ENCODE assay signal across 1 cellular context in the genomic region with DNA sequence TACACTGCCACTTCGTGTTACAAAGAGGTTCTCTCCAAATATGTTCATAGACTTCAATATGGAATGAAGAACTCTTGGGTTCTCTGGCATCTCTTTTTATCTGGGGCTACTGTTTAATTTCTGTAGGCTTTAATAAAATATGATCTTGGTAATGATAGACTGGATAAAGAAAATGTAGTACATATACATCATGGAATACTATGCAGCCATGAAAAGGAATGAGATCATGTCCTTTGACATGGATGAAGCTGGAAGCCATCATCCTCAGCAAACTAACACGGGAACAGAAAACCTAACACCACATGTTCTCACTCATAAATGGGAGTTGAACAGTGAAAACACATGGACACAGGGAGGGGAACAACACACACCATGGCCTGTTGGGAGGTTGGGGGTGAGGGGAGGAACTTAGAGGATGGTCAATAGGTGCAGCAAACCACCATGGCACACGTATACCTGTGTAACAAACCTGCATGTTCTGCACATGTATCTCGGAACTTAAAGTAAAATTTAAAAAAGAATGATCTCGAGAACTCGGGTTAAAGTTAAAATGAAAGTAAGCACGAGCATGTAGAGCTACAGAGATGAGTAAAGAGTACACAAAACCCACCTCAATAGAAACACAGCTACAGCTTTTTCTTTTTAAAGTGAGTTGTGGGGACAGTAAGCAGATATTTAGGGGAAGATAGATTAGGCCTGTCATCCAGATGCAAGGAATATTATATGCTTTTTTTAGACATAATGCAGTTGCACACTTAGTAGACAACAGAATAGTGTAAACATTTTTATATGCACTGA.
TF ChIP-seq lines count a peak whose summit lies in the region.

No MANE protein-coding gene starts in this region.

TF ChIP-seq in K562, 482 proteins besides CTCF, POLR2A, EP300 and RAD21 (continued from another document):
- TF ChIP-seq, protein P1, sequence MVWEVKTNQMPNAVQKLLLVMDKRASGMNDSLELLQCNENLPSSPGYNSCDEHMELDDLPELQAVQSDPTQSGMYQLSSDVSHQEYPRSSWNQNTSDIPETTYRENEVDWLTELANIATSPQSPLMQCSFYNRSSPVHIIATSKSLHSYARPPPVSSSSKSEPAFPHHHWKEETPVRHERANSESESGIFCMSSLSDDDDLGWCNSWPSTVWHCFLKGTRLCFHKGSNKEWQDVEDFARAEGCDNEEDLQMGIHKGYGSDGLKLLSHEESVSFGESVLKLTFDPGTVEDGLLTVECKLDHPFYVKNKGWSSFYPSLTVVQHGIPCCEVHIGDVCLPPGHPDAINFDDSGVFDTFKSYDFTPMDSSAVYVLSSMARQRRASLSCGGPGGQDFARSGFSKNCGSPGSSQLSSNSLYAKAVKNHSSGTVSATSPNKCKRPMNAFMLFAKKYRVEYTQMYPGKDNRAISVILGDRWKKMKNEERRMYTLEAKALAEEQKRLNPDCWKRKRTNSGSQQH (CRISPR knock-in tag; IDR thresholded peaks at IDR 0.05), result no peak
- TF ChIP-seq ZNF146 (CRISPR knock-in tag; IDR thresholded peaks at IDR 0.05; ENCODE audit: unreplicated experiment) (peak; percentile 64), RCOR1 (IDR thresholded peaks at IDR 0.05; ENCODE audit: borderline replicate concordance in 1 of 2, low read depth in 2 of 2, low read length in 2 of 2) (no peak)
